In the genomic region with DNA sequence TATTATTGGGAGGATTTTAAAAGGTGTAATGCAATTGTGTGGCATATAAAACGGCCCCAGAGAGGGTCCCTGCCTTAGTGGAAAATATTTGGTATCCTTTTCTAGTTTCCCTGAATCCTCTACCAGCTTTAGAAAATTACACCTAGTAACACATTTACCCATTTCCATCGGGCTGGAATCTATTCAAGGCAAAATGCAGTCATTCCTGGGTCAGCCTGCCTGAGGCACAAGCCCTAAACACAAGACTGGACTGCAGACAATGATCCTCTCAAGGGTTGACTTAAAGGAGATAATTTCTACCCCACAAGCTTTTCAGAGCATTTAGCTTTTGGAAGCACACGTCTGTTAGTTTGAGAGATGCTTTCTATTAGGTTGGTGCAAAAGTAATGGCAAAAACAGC, we compare ENCODE assay signal across 23 cellular contexts.
"Had no signal": no experiment of that assay in that cellular context is flagged by ENCODE, and none has a peak within 500 bp of the region (broad histone marks: within the 10 kb centered on the region; RNA-seq: fewer than 3 reads in every experiment).

No MANE protein-coding gene starts in this region.

- H3K4me3 ChIP-seq: ascending aorta, breast epithelium, cardiac muscle cell, coronary artery, dorsolateral prefrontal cortex had no signal

- H3K36me3 ChIP-seq: ascending aorta, breast epithelium, cardiac muscle cell, WERI-Rb-1 had no signal

- DNase-seq: activated B cell treated with CpG ODN at 0.5 μM for 24 hours; activated CD4-positive, alpha-beta T cell treated with anti-CD3 and anti-CD28 coated beads for 48 hours; activated CD4-positive, alpha-beta T cell treated with anti-CD3 and anti-CD28 coated beads, Interleukin-2, amount 50 U/mL, for 1 hour; activated CD4-positive, alpha-beta T cell treated with anti-CD3 and anti-CD28 coated beads, Interleukin-2, amount 50 U/mL, for 48 hours; activated CD8-positive, alpha-beta memory T cell treated with anti-CD3 and anti-CD28 coated beads, Interleukin-2, amount 10 ng/mL, durations not matched to agents 7 days and 5 days; activated CD8-positive, alpha-beta memory T cell treated with anti-CD3 and anti-CD28 coated beads, Interleukin-2, amount 50 U/mL, for 4 hours; activated CD8-positive, alpha-beta T cell treated with anti-CD3 and anti-CD28 coated beads for 36 hours; activated effector memory CD4-positive, alpha-beta T cell treated with anti-CD3 and anti-CD28 coated beads, Interleukin-2, amount 50 U/mL, for 16 hours; activated naive CD4-positive, alpha-beta T cell treated with anti-CD3 and anti-CD28 coated beads, Interleukin-2, amount 10 ng/mL, durations not matched to agents 7 days and 5 days; activated naive CD8-positive, alpha-beta T cell treated with anti-CD3 and anti-CD28 coated beads, Interleukin-2, amount 10 ng/mL, durations not matched to agents 7 days and 5 days; activated T-cell treated with anti-CD3 and anti-CD28 coated beads, Interleukin-2, amount 50 U/mL, for 1 hour; activated T-cell treated with anti-CD3 and anti-CD28 coated beads, Interleukin-2, amount 50 U/mL, for 48 hours; dorsolateral prefrontal cortex; effector memory CD4-positive, alpha-beta T cell; endodermal cell; foreskin fibroblast; head of caudate nucleus; T-helper 2 cell; WERI-Rb-1 had no signal

- H3K27ac ChIP-seq: ascending aorta, cardiac muscle cell, coronary artery, dorsolateral prefrontal cortex, WERI-Rb-1 had no signal

- H3K27me3 ChIP-seq: ascending aorta, breast epithelium, cardiac muscle cell, dorsolateral prefrontal cortex had no signal

- H3K4me1 ChIP-seq: breast epithelium had no signal

- H3K9me3 ChIP-seq: ascending aorta, breast epithelium had no signal
